8 cellular contexts compared by ENCODE assay signal in the genomic region with DNA sequence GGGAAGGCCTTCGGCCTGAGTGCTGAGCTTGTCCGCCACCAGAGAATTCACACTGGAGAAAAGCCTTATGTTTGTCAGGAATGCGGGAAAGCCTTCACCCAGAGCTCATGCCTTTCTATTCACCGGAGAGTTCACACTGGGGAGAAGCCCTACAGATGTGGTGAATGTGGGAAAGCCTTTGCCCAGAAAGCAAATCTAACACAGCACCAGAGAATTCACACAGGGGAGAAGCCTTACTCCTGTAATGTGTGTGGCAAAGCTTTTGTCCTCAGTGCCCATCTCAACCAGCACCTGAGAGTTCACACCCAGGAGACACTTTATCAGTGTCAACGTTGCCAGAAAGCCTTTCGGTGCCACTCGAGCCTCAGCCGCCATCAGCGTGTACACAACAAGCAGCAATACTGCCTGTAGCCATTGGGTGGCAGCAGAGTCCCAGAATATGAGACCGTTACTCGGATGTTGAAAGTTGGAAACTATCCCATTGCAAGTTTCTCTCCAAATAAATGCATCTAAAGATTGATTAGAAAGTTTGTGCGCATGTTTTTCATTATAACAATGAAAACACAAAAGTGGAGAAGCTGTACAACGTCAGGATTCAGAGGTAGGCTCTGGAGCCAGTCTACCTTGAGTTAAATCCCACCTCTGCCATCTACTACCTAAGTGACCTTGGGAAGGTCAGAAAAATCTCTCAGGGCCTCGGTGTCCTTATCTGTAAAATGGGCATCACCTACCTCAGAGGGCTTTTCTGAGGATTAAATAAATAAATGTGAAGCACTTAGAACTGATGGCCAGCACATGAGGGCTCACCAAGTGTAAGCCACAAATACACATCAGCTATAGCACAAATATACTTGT. TPM values are rescaled to one million over a fixed set of nuclear protein-coding genes. Genes with fewer than 3 reads are reported as not detected.
DNase-seq lines count a peak whose midpoint lies in the region; ATAC-seq, FAIRE-seq and TF ChIP-seq lines count a peak whose summit lies in the region.

No MANE protein-coding gene starts in this region.

- H3K9me3 ChIP-seq in GM12878 (replicated peaks; ENCODE audit: control insufficient read depth, insufficient read depth, low read length) (peaks cover 34% of the 10 kb centered on the region), left lung (peaks cover 0 to 38% of the 10 kb centered on the region in 2 donors)

- in situ Hi-C loops in GM12878 (cut with MboI): no loop called here

- H4K20me1 ChIP-seq in GM12878 (ENCODE audit: control insufficient read depth, insufficient read depth): no peaks in the 10 kb centered on the region

- SMC1A ChIA-PET in GM12878 (lab: Charles Lee; ENCODE audit: uncharacterized antibody, unreplicated experiment): no interaction called here

- peak; percentile 39 to 65 (median 62) for TF ChIP-seq CTCF in GM12878 (IDR thresholded peaks at IDR 0.05 in 2 of 3, conservative IDR thresholded peaks at IDR 0.05 in 1 of 3; ENCODE audit: control insufficient read depth in 2 of 3, extremely low read depth in 1 of 3, insufficient read depth in 1 of 3, low read depth in 3 of 3, low read length in 3 of 3)
- TF ChIP-seq CTCF in left lung (IDR thresholded peaks at IDR 0.05): peak; percentile 69 to 79

- H3K27me3 ChIP-seq in GM12878 (replicated peaks in 1 of 2; ENCODE audit: control insufficient read depth in 2 of 2, insufficient read depth in 2 of 2, low read length in 1 of 2) (no peaks in the 10 kb centered on the region), left lung (peaks cover 0 to 14% of the 10 kb centered on the region in 2 donors)

- RAD21 ChIA-PET in GM12878 (lab: Charles Lee; ENCODE audit: unreplicated experiment): no interaction called here

- no peak overlapping the region for H3K27ac ChIP-seq in GM12878 (ENCODE audit: control insufficient read depth, insufficient read depth)
- H3K27ac ChIP-seq in left lung: no peak overlapping the region

- BruUV-seq in GM12878 (replicated peaks; lab: Mats Ljungman, UMichigan): no TSS peak

- POLR2A ChIA-PET in GM12878 (lab: Charles Lee): no interaction called here

- TF ChIP-seq POLR2A in GM12878 (IDR thresholded peaks at IDR 0.05; ENCODE audit: low read depth, low read length): no peak

- FAIRE-seq in GM12878 (lab: Jason Lieb, UNC): no peak

- H3K9ac ChIP-seq in GM12878 (ENCODE audit: control insufficient read depth, insufficient read depth, low read length): no peak overlapping the region

- H2AFZ ChIP-seq in GM12878 (ENCODE audit: control insufficient read depth, low read depth, low read length): no peak overlapping the region

- no peaks in the 10 kb centered on the region for H3K79me2 ChIP-seq in GM12878 (ENCODE audit: control insufficient read depth, insufficient read depth, low read length)

- DNase-seq in NCI-H82 (lab: John Stamatoyannopoulos, UW): peak; percentile 12
- no peak for DNase-seq in NCI-H82 treated with DMSO at 0.1 percent for 48 hours (lab: John Stamatoyannopoulos, UW; ENCODE audit: unreplicated experiment)
- peak; percentile 15 for DNase-seq in SK-N-DZ (ENCODE audit: low spot score)
- DNase-seq in GM12878 (ENCODE audit: low read depth, low spot score): no peak
- no peak for DNase-seq in left lung
- peak; percentile 25 for DNase-seq in stimulated activated CD8-positive, alpha-beta memory T cell treated with anti-CD3 and anti-CD28 coated beads, Interleukin-15, amount 100 ng/mL, for 24 hours (ENCODE audit: low read depth)

- H3K4me2 ChIP-seq in GM12878 (ENCODE audit: control insufficient read depth, insufficient read depth): no peak overlapping the region

- 93% methylated on average over 14 of the region's 14 CpGs for WGBS in GM12878 (ENCODE audit: insufficient coverage, insufficient replicate concordance, low lambda C conversion rate, missing lambda C conversion rate)

- peaks cover 31 to 34% of the 10 kb centered on the region in 2 experiments for H3K36me3 ChIP-seq in GM12878 (ENCODE audit: control insufficient read depth in 2 of 2, insufficient read depth in 2 of 2, low read length in 1 of 2)
- H3K36me3 ChIP-seq in left lung: peaks cover 16 to 65% of the 10 kb centered on the region in 2 donors

- ATAC-seq in GM12878: no peak
- ATAC-seq in left lung: peak; percentile 48
- no peak for ATAC-seq in HG03045 (IDR thresholded peaks at IDR 0.05; ENCODE audit: unreplicated experiment)
- ATAC-seq in HG02970 (IDR thresholded peaks at IDR 0.05; ENCODE audit: low FRiP score, unreplicated experiment): no peak

- H3K4me1 ChIP-seq in GM12878 (ENCODE audit: control insufficient read depth, insufficient read depth, low read length): peaks cover 4% of the 10 kb centered on the region; the same call in 1 of the 2 replicates
- peaks cover 4 to 11% of the 10 kb centered on the region in 2 donors for H3K4me1 ChIP-seq in left lung

- intact Hi-C loops in GM12878 (cut with micrococcal nuclease; ENCODE audit: unreplicated experiment) (no loop called here), left lung (cut with DNase I) (no loop called here)

- TF ChIP-seq EP300 in GM12878 (IDR thresholded peaks at IDR 0.05; ENCODE audit: borderline replicate concordance in 1 of 2, control insufficient read depth in 1 of 2, low read depth in 2 of 2, low read length in 2 of 2): no peak

- no peak overlapping the region for H3K4me3 ChIP-seq in GM12878
- H3K4me3 ChIP-seq in left lung: no peak overlapping the region

- peak; percentile 53; the same call in 1 of the 2 replicates for TF ChIP-seq RAD21 in GM12878 (IDR thresholded peaks at IDR 0.05; ENCODE audit: insufficient read depth, low read depth, low read length)

- CTCF ChIA-PET in GM12878 (lab: Yijun Ruan, JAX): interaction anchor here (1.6 to 1.8 kb wide), 2 partner anchors 13 to 89 kb away, joined by 4 to 6 read pairs; no protein-coding TSS in a partner anchor

TF ChIP-seq in GM12878, 131 proteins besides CTCF, POLR2A, EP300 and RAD21:
- no peak for TF ChIP-seq KLF5 (IDR thresholded peaks at IDR 0.05; ENCODE audit: partially characterized antibody)
- peak; percentile 14; the same call in 1 of the 2 replicates for TF ChIP-seq SMC3 (IDR thresholded peaks at IDR 0.05; ENCODE audit: borderline replicate concordance, low read length)
- TF ChIP-seq, protein P1, sequence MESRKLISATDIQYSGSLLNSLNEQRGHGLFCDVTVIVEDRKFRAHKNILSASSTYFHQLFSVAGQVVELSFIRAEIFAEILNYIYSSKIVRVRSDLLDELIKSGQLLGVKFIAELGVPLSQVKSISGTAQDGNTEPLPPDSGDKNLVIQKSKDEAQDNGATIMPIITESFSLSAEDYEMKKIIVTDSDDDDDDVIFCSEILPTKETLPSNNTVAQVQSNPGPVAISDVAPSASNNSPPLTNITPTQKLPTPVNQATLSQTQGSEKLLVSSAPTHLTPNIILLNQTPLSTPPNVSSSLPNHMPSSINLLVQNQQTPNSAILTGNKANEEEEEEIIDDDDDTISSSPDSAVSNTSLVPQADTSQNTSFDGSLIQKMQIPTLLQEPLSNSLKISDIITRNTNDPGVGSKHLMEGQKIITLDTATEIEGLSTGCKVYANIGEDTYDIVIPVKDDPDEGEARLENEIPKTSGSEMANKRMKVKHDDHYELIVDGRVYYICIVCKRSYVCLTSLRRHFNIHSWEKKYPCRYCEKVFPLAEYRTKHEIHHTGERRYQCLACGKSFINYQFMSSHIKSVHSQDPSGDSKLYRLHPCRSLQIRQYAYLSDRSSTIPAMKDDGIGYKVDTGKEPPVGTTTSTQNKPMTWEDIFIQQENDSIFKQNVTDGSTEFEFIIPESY (IDR thresholded peaks at IDR 0.05): peak; percentile 99

RNA-seq across cellular contexts. Expression of a gene that starts 21.1 kb away (rescaled TPM):
- polyA plus RNA-seq in SK-N-DZ (2014; cell fraction: cytosol; rRNA removed): 9.0 and 11.9 TPM in 2 replicates
- polyA plus RNA-seq in SK-N-DZ (2014; cell fraction: nucleus; rRNA removed): 7.9 and 10.6 TPM in 2 replicates
- 34.2 and 36.5 TPM in 2 replicates for total RNA-seq in GM12878 (2013; cell fraction: nucleolus; rRNA removed)
- 6.8 TPM in 2 replicates for total RNA-seq in GM12878 (2014; rRNA removed)
- total RNA-seq in GM12878 (2014; rRNA removed; fragmentation: Illumina TruSeq; extraction: Trizol): 7.1 and 8.7 TPM in 2 replicates
- total RNA-seq in GM12878 (2021): 10.0 and 10.2 TPM in 2 replicates
- 4.4 TPM for polyA plus RNA-seq in GM12878 (2011; ENCODE audit: low read depth)
- polyA plus RNA-seq in GM12878 (2011; rRNA removed): 13.4 and 14.9 TPM in 2 replicates
- polyA plus RNA-seq in GM12878 (2011; cell fraction: cytosol; rRNA removed): 8.5 and 10.3 TPM in 2 replicates
- polyA plus RNA-seq in GM12878 (2011; cell fraction: nucleus; rRNA removed): 26.2 and 27.2 TPM in 2 replicates
- 4.4 and 6.4 TPM in 2 replicates for polyA plus RNA-seq in GM12878 (2012)
- 7.4 and 9.1 TPM in 2 replicates for polyA plus RNA-seq in GM12878 (2014; fragmentation: Illumina TruSeq; extraction: Trizol)
- 1 to 10 TPM; 2.3 to 2.8 TPM for polyA plus RNA-seq in GM12878 (2014; fragmentation: Nextera tagmentation; extraction: Ambion mirVana)
- polyA plus RNA-seq in GM12878 (2014; rRNA removed): 5.3 and 5.7 TPM in 2 replicates
- polyA plus RNA-seq in GM12878 (2016; fragmentation: Nextera tagmentation; extraction: Ambion mirVana): 1 to 10 TPM; 5.7 TPM
- 19.8 and 19.9 TPM in 2 replicates for polyA minus RNA-seq in GM12878 (2011; rRNA and poly(A)+ RNA removed)
- polyA minus RNA-seq in GM12878 (2011; cell fraction: cytosol; rRNA and poly(A)+ RNA removed): 3.5 and 7.9 TPM in 2 replicates
- polyA minus RNA-seq in GM12878 (2011; cell fraction: nucleus; rRNA and poly(A)+ RNA removed): 9.4 and 16.3 TPM in 2 replicates
- total RNA-seq in left lung: 1 to 10 TPM; 5.1 to 9.3 TPM

RNA-seq across cellular contexts. Expression of a gene that starts 21.7 kb away (rescaled TPM):
- polyA plus RNA-seq in SK-N-DZ (2014; cell fraction: cytosol; rRNA removed): 10.6 and 12.8 TPM in 2 replicates
- 11.9 and 13.9 TPM in 2 replicates for polyA plus RNA-seq in SK-N-DZ (2014; cell fraction: nucleus; rRNA removed)
- 93.7 and 94.5 TPM in 2 replicates for total RNA-seq in GM12878 (2013; cell fraction: nucleolus; rRNA removed)
- 35.0 and 36.2 TPM in 2 replicates for total RNA-seq in GM12878 (2014; rRNA removed)
- total RNA-seq in GM12878 (2014; rRNA removed; fragmentation: Illumina TruSeq; extraction: Trizol): 34.2 and 35.7 TPM in 2 replicates
- 36.0 and 43.1 TPM in 2 replicates for total RNA-seq in GM12878 (2021)
- polyA plus RNA-seq in GM12878 (2011; ENCODE audit: low read depth): 24.2 TPM
- 34.1 and 50.7 TPM in 2 replicates for polyA plus RNA-seq in GM12878 (2011; rRNA removed)
- 37.8 and 48.1 TPM in 2 replicates for polyA plus RNA-seq in GM12878 (2011; cell fraction: cytosol; rRNA removed)
- 45.8 and 46.6 TPM in 2 replicates for polyA plus RNA-seq in GM12878 (2011; cell fraction: nucleus; rRNA removed)
- 33.4 and 36.9 TPM in 2 replicates for polyA plus RNA-seq in GM12878 (2012)
- polyA plus RNA-seq in GM12878 (2014; fragmentation: Illumina TruSeq; extraction: Trizol): 61.5 and 61.9 TPM in 2 replicates
- polyA plus RNA-seq in GM12878 (2014; fragmentation: Nextera tagmentation; extraction: Ambion mirVana): 10 to 100 TPM; 22.5 to 29.6 TPM
- 17.3 and 23.1 TPM in 2 replicates for polyA plus RNA-seq in GM12878 (2014; rRNA removed)
- 10 to 100 TPM; 48.2 to 50.7 TPM for polyA plus RNA-seq in GM12878 (2016; fragmentation: Nextera tagmentation; extraction: Ambion mirVana)
- polyA minus RNA-seq in GM12878 (2011; rRNA and poly(A)+ RNA removed): 30.3 and 34.6 TPM in 2 replicates
- 8.0 and 14.2 TPM in 2 replicates for polyA minus RNA-seq in GM12878 (2011; cell fraction: cytosol; rRNA and poly(A)+ RNA removed)
- 20.6 and 35.2 TPM in 2 replicates for polyA minus RNA-seq in GM12878 (2011; cell fraction: nucleus; rRNA and poly(A)+ RNA removed)
- 10 to 100 TPM; 37.7 to 38.7 TPM for total RNA-seq in left lung

Comparison
In these comparisons a context has a peak if more than half of its experiments do, and no peak if none do; other contexts are left out.
1. DNase-seq: peak in NCI-H82 (single experiment), SK-N-DZ (single experiment) and stimulated activated CD8-positive, alpha-beta memory T cell treated with anti-CD3 and anti-CD28 coated beads, Interleukin-15, amount 100 ng/mL, for 24 hours (single experiment); none in NCI-H82 treated with DMSO at 0.1 percent for 48 hours (single experiment), GM12878 (single experiment) and left lung (0 of 2).